In genomic region chr6:52827073-52827783, GRCh38 we compare ENCODE assay signal across 6 cellular contexts. TPM values are rescaled to one million over a fixed set of nuclear protein-coding genes. Genes with fewer than 3 reads are reported as not detected.
"Had no signal": no experiment of that assay in that cellular context is flagged by ENCODE, and none has a peak within 500 bp of the region (broad histone marks: within the 10 kb centered on the region; RNA-seq: fewer than 3 reads in every experiment).

No MANE protein-coding gene starts in this region.

RNA-seq across cellular contexts. Expression of gene GSTA5, which starts 13.4 kb away (rescaled TPM):
- total RNA-seq: GM23338, H4, H7, HFFc6, HT1080, IMR-90 had no signal
- polyA plus RNA-seq: GM23338, IMR-90 had no signal

RNA-seq across cellular contexts. Expression of gene GSTA1, which starts 23.6 kb away (rescaled TPM):
- total RNA-seq: GM23338, H4, HT1080 had no signal
- polyA plus RNA-seq: GM23338 had no signal
